8 cellular contexts compared by ENCODE assay signal in genomic region chr11:76208438-76208828, GRCh38. TPM values are rescaled to one million over a fixed set of nuclear protein-coding genes. Genes with fewer than 3 reads are reported as not detected.
DNase-seq lines count a peak whose midpoint lies in the region; TF ChIP-seq lines count a peak whose summit lies in the region.

No MANE protein-coding gene starts in this region.

- H3K4me3 Mint-ChIP-seq in nephron progenitor cell = peak overlapping the region; percentile 71

- H4K20me1 ChIP-seq in BLaER1 = peaks cover 79% of the 10 kb centered on the region

- no peaks in the 10 kb centered on the region for H3K9me3 ChIP-seq in BLaER1

- no peak overlapping the region for H3K27ac Mint-ChIP-seq in nephron progenitor cell

- H3K4me1 Mint-ChIP-seq in nephron progenitor cell = peaks cover 19% of the 10 kb centered on the region

- peak overlapping the region; percentile 69 for H3K4me3 ChIP-seq in BLaER1
- peak overlapping the region; percentile 51 for H3K4me3 ChIP-seq in Jurkat, Clone E6-1 (ENCODE audit: low read length)
- H3K4me3 ChIP-seq in coronary artery = peak overlapping the region; percentile 72

- DNase-seq in Jurkat, Clone E6-1 (ENCODE audit: low read depth, low spot score) = no peak
- DNase-seq in coronary artery (ENCODE audit: low spot score) (no peak), nephron progenitor cell (no peak), caudate nucleus (lab: John Stamatoyannopoulos, UW) (no peak), NCI-H774 (lab: John Stamatoyannopoulos, UW) (no peak), amygdala (lab: John Stamatoyannopoulos, UW) (no peak), NCI-H2107 (lab: John Stamatoyannopoulos, UW) (no peak)

- H3K36me3 ChIP-seq in BLaER1 = no peaks in the 10 kb centered on the region

- H3K9ac ChIP-seq in BLaER1 = peak overlapping the region; percentile 29; the same call in 1 of the 2 replicates

- peaks cover 100% of the 10 kb centered on the region for H3K27me3 ChIP-seq in BLaER1

- H3K27me3 Mint-ChIP-seq in nephron progenitor cell (ENCODE audit: low read depth, poor library complexity) = peaks cover 97% of the 10 kb centered on the region

- H3K27ac ChIP-seq in BLaER1 (no peak overlapping the region), coronary artery (peak overlapping the region in 1 of 2 donors; percentile 64), caudate nucleus (ENCODE audit: low read depth, low read length) (no peak overlapping the region)

- no peaks in the 10 kb centered on the region for H3K36me3 Mint-ChIP-seq in nephron progenitor cell (ENCODE audit: low read depth)

- peak overlapping the region; percentile 92 for H3K4me2 ChIP-seq in BLaER1

- H3K4me1 ChIP-seq in BLaER1 = peaks cover 55% of the 10 kb centered on the region

- no peaks in the 10 kb centered on the region for H3K9me3 Mint-ChIP-seq in nephron progenitor cell

- no peak for TF ChIP-seq CTCF in coronary artery (IDR thresholded peaks at IDR 0.05)
- TF ChIP-seq CTCF in nephron progenitor cell (IDR thresholded peaks at IDR 0.05) = no peak

RNA-seq across cellular contexts. Expression of gene WNT11, which starts 2.1 kb away (rescaled TPM):
- not detected for polyA plus RNA-seq in Jurkat, Clone E6-1 (2012; ENCODE audit: insufficient read depth, insufficient read length)
